ENCODE assay signal across 12 cellular contexts in the genomic region with DNA sequence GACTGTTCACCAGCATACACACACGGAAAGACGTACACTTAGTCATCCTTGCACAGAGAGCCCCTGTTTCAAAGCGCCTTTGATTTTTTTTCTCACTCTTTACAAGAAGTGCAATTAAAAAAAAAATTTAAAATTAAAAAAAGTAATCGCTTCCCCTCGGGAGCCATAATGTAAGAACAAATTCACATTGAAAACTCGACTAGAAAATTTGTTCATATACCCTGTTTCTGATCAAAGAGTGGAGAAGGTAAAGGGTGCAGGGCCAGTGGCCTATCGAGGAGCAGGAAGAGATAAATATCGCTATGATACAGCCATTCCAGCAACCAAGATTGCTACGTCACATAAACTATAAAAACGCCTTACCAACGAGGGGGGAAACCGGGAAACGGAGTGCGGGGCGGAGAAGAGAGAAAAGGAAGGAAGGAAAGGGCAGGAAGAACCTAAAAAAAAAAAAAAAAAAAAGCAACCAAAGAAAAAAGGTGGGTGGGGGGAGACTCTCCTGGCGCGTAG. TPM values are rescaled to one million over a fixed set of nuclear protein-coding genes. Genes with fewer than 3 reads are reported as not detected.
DNase-seq lines count a peak whose midpoint lies in the region; TF ChIP-seq lines count a peak whose summit lies in the region.
"Had no signal": no experiment of that assay in that cellular context is flagged by ENCODE, and none has a peak within 500 bp of the region (broad histone marks: within the 10 kb centered on the region; RNA-seq: fewer than 3 reads in every experiment).

No MANE protein-coding gene starts in this region.

- no peak for TF ChIP-seq EP300 in suprapubic skin (IDR thresholded peaks at IDR 0.05)

- CTCF ChIA-PET in CD8-positive, alpha-beta memory T cell (lab: Charles Lee): no interaction called here

- no peak for TF ChIP-seq POLR2A in suprapubic skin (IDR thresholded peaks at IDR 0.05)

- intact Hi-C loops in CD14-positive monocyte (cut with micrococcal nuclease): no loop called here

- H3K4me3 Mint-ChIP-seq in mesothelial cell of epicardium: peak overlapping the region; percentile 98
- H3K4me3 Mint-ChIP-seq in CD8-positive, alpha-beta memory T cell: no peak overlapping the region
- no peak overlapping the region for H3K4me3 Mint-ChIP-seq in CD14-positive monocyte

- TF ChIP-seq CTCF in WI38 (IDR thresholded peaks at IDR 0.05; ENCODE audit: low read depth, low read length) (no peak), mesothelial cell of epicardium (IDR thresholded peaks at IDR 0.05; ENCODE audit: unreplicated experiment) (no peak), suprapubic skin (IDR thresholded peaks at IDR 0.05) (no peak), CD14-positive monocyte (IDR thresholded peaks at IDR 0.05) (no peak)

- H3K4me3 ChIP-seq in WI38 (ENCODE audit: low read depth, low read length) (peak overlapping the region; percentile 59), ectodermal cell (ENCODE audit: insufficient read depth, low read depth, low read length) (peak overlapping the region; percentile 8), suprapubic skin (peak overlapping the region; percentile 23)
- H3K4me3 ChIP-seq in CD8-positive, alpha-beta memory T cell (ENCODE audit: low read length): no peak overlapping the region
- H3K4me3 ChIP-seq: BLaER1 treated with 17β-estradiol and CSF1 and Interleukin-3, amounts not matched to agents 10 nM and 100 nM had no signal

- H3K9me3 ChIP-seq in ectodermal cell (ENCODE audit: control insufficient read depth, low read length) (no peaks in the 10 kb centered on the region), suprapubic skin (no peaks in the 10 kb centered on the region)
- no peaks in the 10 kb centered on the region for H3K9me3 ChIP-seq in CD8-positive, alpha-beta memory T cell (ENCODE audit: low read length)

- H3K36me3 Mint-ChIP-seq in mesothelial cell of epicardium (peaks cover 3% of the 10 kb centered on the region), CD14-positive monocyte (peaks cover 9 to 11% of the 10 kb centered on the region in 2 donors)
- H3K36me3 Mint-ChIP-seq in CD8-positive, alpha-beta memory T cell: no peaks in the 10 kb centered on the region

- peak overlapping the region; percentile 100 for H3K27ac Mint-ChIP-seq in mesothelial cell of epicardium
- H3K27ac Mint-ChIP-seq in CD8-positive, alpha-beta memory T cell: no peak overlapping the region
- no peak overlapping the region for H3K27ac Mint-ChIP-seq in CD14-positive monocyte

- H3K27ac ChIP-seq in ectodermal cell (ENCODE audit: insufficient read depth, low read depth, low read length, poor library complexity, severe bottlenecking) (no peak overlapping the region), suprapubic skin (peak overlapping the region; percentile 60)
- H3K27ac ChIP-seq in CD8-positive, alpha-beta memory T cell (ENCODE audit: low read depth, low read length): no peak overlapping the region
- H3K27ac ChIP-seq: BLaER1 treated with 17β-estradiol and CSF1 and Interleukin-3, amounts not matched to agents 10 nM and 100 nM had no signal

- H3K36me3 ChIP-seq in ectodermal cell (ENCODE audit: control insufficient read depth, insufficient read depth, low read length) (no peaks in the 10 kb centered on the region), suprapubic skin (peaks cover 12% of the 10 kb centered on the region)
- no peaks in the 10 kb centered on the region for H3K36me3 ChIP-seq in CD8-positive, alpha-beta memory T cell (ENCODE audit: insufficient read depth, low read length)
- H3K36me3 ChIP-seq: BLaER1 treated with 17β-estradiol and CSF1 and Interleukin-3, amounts not matched to agents 10 nM and 100 nM had no signal

- H3K4me1 ChIP-seq in ectodermal cell (ENCODE audit: control insufficient read depth, insufficient read depth, low read length) (no peaks in the 10 kb centered on the region), suprapubic skin (peaks cover 31% of the 10 kb centered on the region)
- peaks cover 7% of the 10 kb centered on the region for H3K4me1 ChIP-seq in CD8-positive, alpha-beta memory T cell (ENCODE audit: insufficient read depth, low read length)
- H3K4me1 ChIP-seq: BLaER1 treated with 17β-estradiol and CSF1 and Interleukin-3, amounts not matched to agents 10 nM and 100 nM had no signal

- H3K4me1 Mint-ChIP-seq in mesothelial cell of epicardium (peaks cover 89% of the 10 kb centered on the region), CD14-positive monocyte (peaks cover 11% of the 10 kb centered on the region)
- peaks cover 12 to 14% (median 13%) of the 10 kb centered on the region in 3 donors for H3K4me1 Mint-ChIP-seq in CD8-positive, alpha-beta memory T cell

- H3K9me3 Mint-ChIP-seq in mesothelial cell of epicardium (no peaks in the 10 kb centered on the region), CD14-positive monocyte (peaks cover 0 to 20% (median 16%) of the 10 kb centered on the region in 7 donors)
- no peaks in the 10 kb centered on the region for H3K9me3 Mint-ChIP-seq in CD8-positive, alpha-beta memory T cell

- H3K27me3 Mint-ChIP-seq in mesothelial cell of epicardium (ENCODE audit: low read depth): no peaks in the 10 kb centered on the region
- peaks cover 25 to 46% of the 10 kb centered on the region in 2 donors for H3K27me3 Mint-ChIP-seq in CD8-positive, alpha-beta memory T cell
- peaks cover 35 to 43% (median 38%) of the 10 kb centered on the region in 3 donors for H3K27me3 Mint-ChIP-seq in CD14-positive monocyte (ENCODE audit: low read depth in 3 of 3)

- H3K27me3 ChIP-seq in ectodermal cell (ENCODE audit: control insufficient read depth, insufficient read depth, low read length, poor library complexity, severe bottlenecking) (peaks cover 100% of the 10 kb centered on the region), suprapubic skin (no peaks in the 10 kb centered on the region)
- peaks cover 26% of the 10 kb centered on the region for H3K27me3 ChIP-seq in CD8-positive, alpha-beta memory T cell (ENCODE audit: insufficient read depth, low read length, poor library complexity, severe bottlenecking)
- H3K27me3 ChIP-seq: BLaER1 treated with 17β-estradiol and CSF1 and Interleukin-3, amounts not matched to agents 10 nM and 100 nM had no signal

- WGBS in ectodermal cell, 2 experiments: 13 to 15% methylated on average over 13 to 16 of the region's 17 CpGs
- WGBS in suprapubic skin: 83% methylated on average over 17 of the region's 17 CpGs

- DNase-seq in mesothelial cell of epicardium (ENCODE audit: low spot score in 2 of 2, unreplicated experiment in 2 of 2) (no peak), suprapubic skin (ENCODE audit: low spot score in 2 of 2) (no peak), EL (no peak), NCI-H82 (lab: John Stamatoyannopoulos, UW) (no peak), CD14-positive monocyte (ENCODE audit: low spot score) (no peak)
- no peak for DNase-seq in CD8-positive, alpha-beta memory T cell
- DNase-seq: activated gamma-delta T cell treated with Interleukin-2 at 50 U/mL for 16 hours, NCI-H2171 treated with DMSO at 0.1 percent for 48 hours had no signal

- POLR2A ChIA-PET in CD8-positive, alpha-beta memory T cell (lab: Charles Lee): no interaction called here

RNA-seq across cellular contexts. Expression of gene HOXA2, which starts 5.0 kb away (rescaled TPM):
- polyA plus RNA-seq in ectodermal cell (2013, experiment 1 of 4): 11.3 TPM
- polyA plus RNA-seq in ectodermal cell (2013, experiment 2 of 4): 6.1 TPM
- 14.3 TPM for polyA plus RNA-seq in ectodermal cell (2013, experiment 3 of 4)
- polyA plus RNA-seq in ectodermal cell (2013, experiment 4 of 4): 17.5 TPM
- 30.3 to 33.9 TPM (median 30.8 TPM) in 3 replicates for total RNA-seq in mesothelial cell of epicardium
- 1 to 10 TPM in 2 of 4 donors, under 1 TPM in 2; 0.34 to 4.2 (median 1.9) TPM for total RNA-seq in suprapubic skin
- not detected for total RNA-seq in CD8-positive, alpha-beta memory T cell
- polyA plus RNA-seq in CD8-positive, alpha-beta memory T cell: not detected
- polyA plus RNA-seq in CD14-positive monocyte: not detected
- total RNA-seq: T-helper 1 cell treated with Interleukin-12 subunit alpha and Interleukin-12 subunit beta and Interleukin-4 antibody, amounts not matched to agents 30 ng/mL and 1 ng/mL, for 36 hours had no signal

RNA-seq across cellular contexts. Expression of gene HOXA1, which starts 11.6 kb away (rescaled TPM):
- polyA plus RNA-seq in ectodermal cell (2013, experiment 1 of 4): 2.7 TPM
- polyA plus RNA-seq in ectodermal cell (2013, experiment 2 of 4): 1.7 TPM
- polyA plus RNA-seq in ectodermal cell (2013, experiment 3 of 4): 4.2 TPM
- 2.9 TPM for polyA plus RNA-seq in ectodermal cell (2013, experiment 4 of 4)
- 13.7 to 14.6 TPM (median 14.0 TPM) in 3 replicates for total RNA-seq in mesothelial cell of epicardium
- 1 to 10 TPM; 2.5 to 4.0 (median 3.1) TPM for total RNA-seq in suprapubic skin
- total RNA-seq in CD8-positive, alpha-beta memory T cell: under 1 TPM; 0.31 to 0.38 TPM
- polyA plus RNA-seq in CD8-positive, alpha-beta memory T cell: 0.75 TPM
- polyA plus RNA-seq in CD14-positive monocyte: under 1 TPM in 1 of 2 donors, not detected in 1; 0.11 TPM

RNA-seq across cellular contexts. Expression of gene HOXA4, which starts 23.1 kb away (rescaled TPM):
- polyA plus RNA-seq in ectodermal cell (2013, experiment 1 of 4): not detected
- not detected for polyA plus RNA-seq in ectodermal cell (2013, experiment 2 of 4)
- not detected for polyA plus RNA-seq in ectodermal cell (2013, experiment 3 of 4)
- polyA plus RNA-seq in ectodermal cell (2013, experiment 4 of 4): not detected
- 51.0 to 55.9 TPM (median 54.7 TPM) in 3 replicates for total RNA-seq in mesothelial cell of epicardium
- 1 to 10 TPM; 1.8 to 4.7 (median 2.5) TPM for total RNA-seq in suprapubic skin
- total RNA-seq in CD8-positive, alpha-beta memory T cell: under 1 TPM in 1 of 2 experiments, not detected in 1; 0.11 TPM
- polyA plus RNA-seq in CD8-positive, alpha-beta memory T cell: 0.20 TPM
- not detected for polyA plus RNA-seq in CD14-positive monocyte

RNA-seq across cellular contexts. Expression of gene HOXA5, which starts 36.0 kb away (rescaled TPM):
- not detected for polyA plus RNA-seq in ectodermal cell (2013, experiment 1 of 4)
- 0.23 TPM for polyA plus RNA-seq in ectodermal cell (2013, experiment 2 of 4)
- 0.75 TPM for polyA plus RNA-seq in ectodermal cell (2013, experiment 3 of 4)
- polyA plus RNA-seq in ectodermal cell (2013, experiment 4 of 4): 1.1 TPM
- 128 to 133 TPM (median 133 TPM) in 3 replicates for total RNA-seq in mesothelial cell of epicardium
- 10 to 100 TPM in 3 of 4 donors, 1 to 10 TPM in 1; 4.7 to 16.3 (median 14.6) TPM for total RNA-seq in suprapubic skin
- total RNA-seq in CD8-positive, alpha-beta memory T cell: not detected
- not detected for polyA plus RNA-seq in CD8-positive, alpha-beta memory T cell
- 1 to 10 TPM in 1 of 2 donors, under 1 TPM in 1; 0.85 to 1.8 TPM for polyA plus RNA-seq in CD14-positive monocyte
- total RNA-seq: T-helper 1 cell treated with Interleukin-12 subunit alpha and Interleukin-12 subunit beta and Interleukin-4 antibody, amounts not matched to agents 30 ng/mL and 1 ng/mL, for 36 hours had no signal

RNA-seq across cellular contexts. Expression of gene HOXA6, which starts 40.1 kb away (rescaled TPM):
- not detected for polyA plus RNA-seq in ectodermal cell (2013, experiment 1 of 4)
- polyA plus RNA-seq in ectodermal cell (2013, experiment 2 of 4): not detected
- 0.27 TPM for polyA plus RNA-seq in ectodermal cell (2013, experiment 3 of 4)
- polyA plus RNA-seq in ectodermal cell (2013, experiment 4 of 4): 0.49 TPM
- total RNA-seq in mesothelial cell of epicardium: 43.7 to 45.6 TPM (median 44.4 TPM) in 3 replicates
- 1 to 10 TPM; 4.0 to 9.3 (median 6.4) TPM for total RNA-seq in suprapubic skin
- total RNA-seq in CD8-positive, alpha-beta memory T cell: not detected
- polyA plus RNA-seq in CD8-positive, alpha-beta memory T cell: not detected
- not detected for polyA plus RNA-seq in CD14-positive monocyte
- total RNA-seq: T-helper 1 cell treated with Interleukin-12 subunit alpha and Interleukin-12 subunit beta and Interleukin-4 antibody, amounts not matched to agents 30 ng/mL and 1 ng/mL, for 36 hours had no signal
